1 cellular context compared by ENCODE assay signal in genomic region chr9:125261501-125262216, GRCh38.
TF ChIP-seq lines count a peak whose summit lies in the region.

GAPVD1 (plus strand) TSS chr9:125261826; CDS start chr9:125298922, 37,096 bp downstream.

TF ChIP-seq in K562, 482 proteins besides CTCF, POLR2A, EP300 and RAD21 (continued from another document and continues in another):
- TF ChIP-seq ZBTB12 (CRISPR knock-in tag; IDR thresholded peaks at IDR 0.05), result no peak
- no peak for TF ChIP-seq NUFIP1 (IDR thresholded peaks at IDR 0.05; ENCODE audit: partially characterized antibody)
- TF ChIP-seq PRDM10 (IDR thresholded peaks at IDR 0.05; ENCODE audit: partially characterized antibody), result no peak
- TF ChIP-seq NFE2 (IDR thresholded peaks at IDR 0.05; ENCODE audit: low read depth), result no peak
- no peak for TF ChIP-seq TFAM (CRISPR knock-in tag; conservative IDR thresholded peaks at IDR 0.05)
- TF ChIP-seq SUPT5H (IDR thresholded peaks at IDR 0.05), result peak; percentile 79
- TF ChIP-seq KLF1 (tag; IDR thresholded peaks at IDR 0.05), result peak; percentile 21; the same call in 1 of the 2 replicates
- TF ChIP-seq PPARD (CRISPR knock-in tag; IDR thresholded peaks at IDR 0.05), result no peak
- TF ChIP-seq SAFB2 (IDR thresholded peaks at IDR 0.05; ENCODE audit: borderline replicate concordance, low read depth, low read length, severe bottlenecking), result no peak
- 0 out of 2 replicates have a peak, but pooled peaks have one; percentile 60 for TF ChIP-seq RREB1 (CRISPR knock-in tag; IDR thresholded peaks at IDR 0.05)
- TF ChIP-seq CEBPG (CRISPR knock-in tag; IDR thresholded peaks at IDR 0.05), result 0 out of 2 replicates have a peak, but pooled peaks have one; percentile 37
- no peak for TF ChIP-seq CEBPG (tag; conservative IDR thresholded peaks at IDR 0.05 in 1 of 2, IDR thresholded peaks at IDR 0.05 in 1 of 2)
- 0 out of 2 replicates have a peak, but pooled peaks have one; percentile 44 for TF ChIP-seq ERF (CRISPR knock-in tag; IDR thresholded peaks at IDR 0.05)
- TF ChIP-seq FOXP4 (CRISPR knock-in tag; IDR thresholded peaks at IDR 0.05; ENCODE audit: borderline replicate concordance), result peak; percentile 83; the same call in 1 of the 2 replicates
- TF ChIP-seq STAG1 (CRISPR knock-in tag; IDR thresholded peaks at IDR 0.05; ENCODE audit: borderline replicate concordance), result no peak
- TF ChIP-seq GATAD2A (IDR thresholded peaks at IDR 0.05), result 0 out of 2 replicates have a peak, but pooled peaks have one; percentile 48
- peak; percentile 23 for TF ChIP-seq NBN (IDR thresholded peaks at IDR 0.05; ENCODE audit: low read depth)
- peak; percentile 91 for TF ChIP-seq ZFX (CRISPR knock-in tag; IDR thresholded peaks at IDR 0.05)
- no peak; the same call in none of the 2 replicates for TF ChIP-seq NKRF (IDR thresholded peaks at IDR 0.05; ENCODE audit: borderline replicate concordance)
- peak; percentile 89 for TF ChIP-seq POLR2G (IDR thresholded peaks at IDR 0.05; ENCODE audit: low read depth, low read length)
- peak in 1 of 2 experiments; percentile 84; a peak in 1 of 4 replicates for TF ChIP-seq MLX (CRISPR knock-in tag; conservative IDR thresholded peaks at IDR 0.05)
- TF ChIP-seq RNF2 (IDR thresholded peaks at IDR 0.05), result 0 out of 2 replicates have a peak, but pooled peaks have one; percentile 32
- TF ChIP-seq ARNT (IDR thresholded peaks at IDR 0.05), result no peak
- no peak for TF ChIP-seq ZNF668 (CRISPR knock-in tag; IDR thresholded peaks at IDR 0.05)
- peak; percentile 52 for TF ChIP-seq CHD1 (IDR thresholded peaks at IDR 0.05; ENCODE audit: low read length)
